ENCODE assay signal across 9 cellular contexts in genomic region chr11:7892751-7893356, GRCh38. TPM values are rescaled to one million over a fixed set of nuclear protein-coding genes. Genes with fewer than 3 reads are reported as not detected.
A peak's percentile ranks its signal among the peaks of the same experiment; 100 is the strongest.
DNase-seq lines count a peak whose midpoint lies in the region; ATAC-seq, FAIRE-seq and TF ChIP-seq lines count a peak whose summit lies in the region.
"Had no signal": no experiment of that assay in that cellular context is flagged by ENCODE, and none has a peak within 500 bp of the region (broad histone marks: within the 10 kb centered on the region; RNA-seq: fewer than 3 reads in every experiment).

No MANE protein-coding gene starts in this region.

- H3K36me3 Mint-ChIP-seq in natural killer cell: no peaks in the 10 kb centered on the region

- H3K9ac ChIP-seq in Karpas-422 (ENCODE audit: low read length): peak overlapping the region; percentile 36

- H3K9me3 ChIP-seq in Karpas-422 (ENCODE audit: low read length): no peaks in the 10 kb centered on the region
- no peaks in the 10 kb centered on the region for H3K9me3 ChIP-seq in SJSA1 (replicated peaks)

- H3K27me3 ChIP-seq in H7 (ENCODE audit: control insufficient read depth, insufficient read depth, low read length) (no peaks in the 10 kb centered on the region), Karpas-422 (ENCODE audit: low read length) (no peaks in the 10 kb centered on the region), SJSA1 (replicated peaks) (no peaks in the 10 kb centered on the region)

- intact Hi-C loops in natural killer cell (cut with micrococcal nuclease): loop anchor here (2.0 kb wide), 1 partner anchor 94 kb away; the partner anchor contains the start of gene EIF3F

- H2AFZ ChIP-seq in Karpas-422 (ENCODE audit: low read length): peak overlapping the region; percentile 99

- peaks cover 0 to 33% of the 10 kb centered on the region in 2 donors for H3K27me3 Mint-ChIP-seq in natural killer cell (ENCODE audit: low read depth in 2 of 2)

- peak; percentile 86 for FAIRE-seq in A204.1 (lab: Jason Lieb, UNC)

- H3K79me2 ChIP-seq in Karpas-422 (ENCODE audit: low read length): no peaks in the 10 kb centered on the region

- H3K9me2 ChIP-seq in Karpas-422 (replicated peaks; ENCODE audit: insufficient read depth, low read length): no peaks in the 10 kb centered on the region

- peak in 2 of 3 donors; percentile 52 to 68 for ATAC-seq in natural killer cell

- H3K4me3 ChIP-seq in H7 (ENCODE audit: insufficient read depth, low read depth, low read length): no peak overlapping the region
- 0 out of 2 replicates have a peak overlapping the region, but pooled peaks have one; percentile 13 for H3K4me3 ChIP-seq in Karpas-422 (ENCODE audit: low read length)
- H3K4me3 ChIP-seq in SJSA1: no peak overlapping the region
- no peak overlapping the region for H3K4me3 ChIP-seq in epithelial cell of proximal tubule (ENCODE audit: low read depth, low read length)

- no peaks in the 10 kb centered on the region for H4K20me1 ChIP-seq in Karpas-422 (ENCODE audit: insufficient read depth, low read depth, low read length)

- peaks cover 38% of the 10 kb centered on the region for H3K4me1 ChIP-seq in Karpas-422 (ENCODE audit: low read length)
- peaks cover 24% of the 10 kb centered on the region for H3K4me1 ChIP-seq in SJSA1 (replicated peaks)

- H3K4me2 ChIP-seq in Karpas-422 (ENCODE audit: low read depth, low read length, poor library complexity, severe bottlenecking): peak overlapping the region; percentile 56

- H3K9me3 Mint-ChIP-seq in natural killer cell: no peaks in the 10 kb centered on the region

- no peak overlapping the region for H3K4me3 Mint-ChIP-seq in natural killer cell

- no peaks in the 10 kb centered on the region for H3K36me3 ChIP-seq in H7 (replicated peaks; ENCODE audit: control insufficient read depth, insufficient read depth, low read length)
- no peaks in the 10 kb centered on the region for H3K36me3 ChIP-seq in Karpas-422 (ENCODE audit: insufficient read depth, low read length)
- H3K36me3 ChIP-seq in SJSA1: no peaks in the 10 kb centered on the region

- TF ChIP-seq CTCF in epithelial cell of proximal tubule (conservative IDR thresholded peaks at IDR 0.05; ENCODE audit: low read depth, low read length): peak; percentile 70
- no peak for TF ChIP-seq CTCF in natural killer cell (IDR thresholded peaks at IDR 0.05)

- DNase-seq in GDM1 (lab: John Stamatoyannopoulos, UW) (peak; percentile 30), H7 (peak; percentile 51), Karpas-422 (peak; percentile 89), SJSA1 (ENCODE audit: low read depth in 1 of 2, low spot score in 2 of 2) (peak in 1 of 2 experiments; percentile 58), epithelial cell of proximal tubule (ENCODE audit: low read depth) (no peak), natural killer cell (no peak), NCI-H1048 (lab: John Stamatoyannopoulos, UW) (no peak)

- no peak overlapping the region for H3K27ac Mint-ChIP-seq in natural killer cell

- H3K4me1 Mint-ChIP-seq in natural killer cell: no peaks in the 10 kb centered on the region

- peak overlapping the region; percentile 54; the same call in 1 of the 2 replicates for H3K27ac ChIP-seq in Karpas-422 (ENCODE audit: low read length)
- peak overlapping the region; percentile 81 for H3K27ac ChIP-seq in SJSA1

RNA-seq across cellular contexts. Expression of gene OR10A6, which starts 38.2 kb away (rescaled TPM):
- not detected in 2 replicates for total RNA-seq in H7 (2014; rRNA removed; shearing (Covaris generic))
- total RNA-seq in Karpas-422 (2014; rRNA removed; shearing (Covaris generic); ENCODE audit: low replicate concordance): not detected in 2 replicates
- total RNA-seq in SJSA1 (2014; rRNA removed; shearing (Covaris generic)): not detected in 2 replicates
- total RNA-seq in epithelial cell of proximal tubule: not detected in 2 replicates
- total RNA-seq in natural killer cell: not detected
- total RNA-seq: mononuclear cell had no signal

RNA-seq across cellular contexts. Expression of gene OR10A3, which starts 48.7 kb away (rescaled TPM):
- total RNA-seq in H7 (2014; rRNA removed; shearing (Covaris generic)): not detected in 2 replicates
- total RNA-seq in Karpas-422 (2014; rRNA removed; shearing (Covaris generic); ENCODE audit: low replicate concordance): not detected in 2 replicates
- total RNA-seq in SJSA1 (2014; rRNA removed; shearing (Covaris generic)): not detected in 2 replicates
- not detected in 2 replicates for total RNA-seq in epithelial cell of proximal tubule
- not detected for total RNA-seq in natural killer cell
- total RNA-seq: mononuclear cell had no signal

Comparison
In these comparisons a context has a peak if more than half of its experiments do, and no peak if none do; other contexts are left out.
1. DNase-seq: peak in GDM1 (single experiment), H7 (single experiment) and Karpas-422 (single experiment); none in epithelial cell of proximal tubule (single experiment), natural killer cell (single experiment) and NCI-H1048 (single experiment).